ENCODE assay signal across 28 cellular contexts in the genomic region with DNA sequence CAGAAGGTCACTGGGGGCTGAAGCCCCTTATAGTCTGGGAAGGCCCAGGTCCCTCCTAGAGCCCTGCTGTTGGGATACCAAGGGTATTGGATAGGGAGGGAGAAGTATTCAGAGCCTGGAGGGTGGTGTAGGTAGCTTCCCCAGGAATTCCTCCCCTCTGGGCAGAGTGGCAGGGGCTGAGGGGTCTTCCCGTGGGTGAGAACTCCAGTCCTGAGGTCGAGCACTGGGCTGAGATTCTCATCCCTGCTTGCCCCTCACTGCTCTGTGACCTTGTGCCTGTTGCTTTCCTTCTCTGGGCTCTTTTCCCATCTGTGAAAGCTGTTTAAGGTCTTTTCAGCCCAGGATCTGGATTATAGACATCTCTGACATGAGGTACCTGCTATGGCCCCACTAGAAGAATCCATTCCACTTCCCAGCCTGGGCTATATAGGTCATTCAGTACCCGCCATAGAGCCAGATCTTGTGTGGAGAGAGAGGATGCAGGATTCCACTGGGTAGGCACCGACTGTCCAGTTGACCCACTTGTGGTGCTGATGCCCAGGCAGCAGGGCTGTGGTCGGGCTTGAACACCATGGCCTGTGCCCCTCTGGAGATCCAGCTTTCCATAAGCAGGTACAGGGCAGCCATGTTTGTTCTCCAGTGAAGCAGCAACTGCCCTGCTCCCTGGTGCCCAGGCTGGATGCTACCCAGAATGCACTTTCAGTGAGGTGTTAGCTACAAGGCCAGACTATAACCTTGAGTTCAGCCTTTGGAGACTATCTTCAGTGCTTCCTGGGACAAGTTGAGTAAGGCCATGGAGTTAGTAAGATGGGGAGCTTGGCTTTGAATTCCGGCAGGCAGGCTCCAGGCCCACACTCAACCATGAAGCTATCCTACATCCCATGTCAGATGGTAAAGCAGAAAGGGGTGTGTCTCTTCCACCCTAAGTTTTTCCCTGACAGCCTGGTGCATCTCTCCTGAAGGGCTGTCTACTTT.
A peak's percentile ranks its signal among the peaks of the same experiment; 100 is the strongest.
DNase-seq lines count a peak whose midpoint lies in the region; ATAC-seq and TF ChIP-seq lines count a peak whose summit lies in the region.
"Had no signal": no experiment of that assay in that cellular context is flagged by ENCODE, and none has a peak within 500 bp of the region (broad histone marks: within the 10 kb centered on the region; RNA-seq: fewer than 3 reads in every experiment).

No MANE protein-coding gene starts in this region.

- no peak for TF ChIP-seq CTCF in activated CD8-positive, alpha-beta T cell treated with anti-CD3 and anti-CD28 coated beads for 36 hours (IDR thresholded peaks at IDR 0.05)
- TF ChIP-seq CTCF in lung (IDR thresholded peaks at IDR 0.05; ENCODE audit: control extremely low read depth, extremely low read depth) (no peak), stomach (IDR thresholded peaks at IDR 0.05) (no peak)

- peaks cover 5% of the 10 kb centered on the region for H3K9me3 Mint-ChIP-seq in activated CD8-positive, alpha-beta T cell treated with anti-CD3 and anti-CD28 coated beads, Interleukin-2, amount 10 ng/mL, durations not matched to agents 7 days and 5 days (ENCODE audit: insufficient read depth)
- H3K9me3 Mint-ChIP-seq in activated CD8-positive, alpha-beta T cell treated with anti-CD3 and anti-CD28 coated beads for 36 hours: peaks cover 5% of the 10 kb centered on the region
- H3K9me3 Mint-ChIP-seq: activated T-helper 17 cell treated with anti-CD3 and anti-CD28 coated beads, Interleukin-2, amount 50 U/mL, for 72 hours had no signal

- H3K36me3 ChIP-seq in lung (ENCODE audit: control insufficient read depth in 2 of 2, insufficient read depth in 2 of 2, low read length in 2 of 2) (peaks cover 0 to 18% of the 10 kb centered on the region in 2 donors), stomach (peaks cover 13 to 75% (median 67%) of the 10 kb centered on the region in 4 donors)

- no peaks in the 10 kb centered on the region for H3K27me3 ChIP-seq in lung (ENCODE audit: control insufficient read depth, insufficient read depth)
- H3K27me3 ChIP-seq in stomach: no peaks in the 10 kb centered on the region
- H3K27me3 ChIP-seq: pancreas, right lobe of liver, transverse colon had no signal

- POLR2A ChIA-PET in activated CD8-positive, alpha-beta T cell treated with anti-CD3 and anti-CD28 coated beads, Interleukin-2, amount 10 ng/mL, durations not matched to agents 7 days and 5 days (lab: Charles Lee): no interaction called here
- POLR2A ChIA-PET in activated CD8-positive, alpha-beta T cell treated with anti-CD3 and anti-CD28 coated beads for 36 hours (lab: Charles Lee): no interaction called here

- CTCF ChIA-PET in activated CD8-positive, alpha-beta T cell treated with anti-CD3 and anti-CD28 coated beads, Interleukin-2, amount 10 ng/mL, durations not matched to agents 7 days and 5 days (lab: Charles Lee): no interaction called here
- CTCF ChIA-PET in activated CD8-positive, alpha-beta T cell treated with anti-CD3 and anti-CD28 coated beads for 36 hours (lab: Charles Lee): interaction anchor here (1.4 kb wide), 1 partner anchor 57 kb away, joined by 4 read pairs; no protein-coding TSS in a partner anchor

- intact Hi-C loops in activated CD8-positive, alpha-beta T cell treated with anti-CD3 and anti-CD28 coated beads for 36 hours (cut with micrococcal nuclease): no loop called here
- intact Hi-C loops in stomach (cut with DNase I; ENCODE audit: low total_unique reads): no loop called here

- H3K9me3 ChIP-seq in lung (ENCODE audit: control insufficient read depth in 2 of 2, insufficient read depth in 1 of 2, low read length in 1 of 2) (peaks cover 2 to 3% of the 10 kb centered on the region in 2 donors), stomach (peaks cover 0 to 10% (median 8%) of the 10 kb centered on the region in 4 donors)
- H3K9me3 ChIP-seq: right lobe of liver had no signal

- H3K4me1 ChIP-seq in lung (ENCODE audit: control insufficient read depth in 2 of 2, insufficient read depth in 2 of 2, low read length in 2 of 2) (no peaks in the 10 kb centered on the region), stomach (no peaks in the 10 kb centered on the region)
- H3K4me1 ChIP-seq: A549, pancreas had no signal

- DNase-seq in activated CD8-positive, alpha-beta T cell treated with anti-CD3 and anti-CD28 coated beads, Interleukin-2, amount 10 ng/mL, durations not matched to agents 7 days and 5 days: peak; percentile 2
- no peak for DNase-seq in activated CD8-positive, alpha-beta T cell treated with anti-CD3 and anti-CD28 coated beads for 36 hours
- DNase-seq in activated CD8-positive, alpha-beta memory T cell treated with anti-CD3 and anti-CD28 coated beads, Interleukin-2, amount 50 U/mL, for 48 hours: peak; percentile 30
- DNase-seq in lung (ENCODE audit: low spot score) (peak; percentile 26), stomach (peak; percentile 1), hepatic stellate cell (ENCODE audit: low spot score) (no peak), HPDE6-E6E7 (ENCODE audit: extremely low spot score) (no peak), NOMO-1 treated with dmso at 0.1 percent for 144 hours (lab: John Stamatoyannopoulos, UW; ENCODE audit: unreplicated experiment) (no peak)
- DNase-seq: cerebellar nuclear complex; DMS79; effector CD4-positive, alpha-beta T cell; erythroblast; foreskin fibroblast; KBM-7; midbrain; MM.1S; NCI-H1436; NCI-H446 treated with DMSO at 0.1 percent for 48 hours; OCI-M1; transverse colon had no signal

- no peaks in the 10 kb centered on the region for H3K36me3 Mint-ChIP-seq in activated CD8-positive, alpha-beta T cell treated with anti-CD3 and anti-CD28 coated beads, Interleukin-2, amount 10 ng/mL, durations not matched to agents 7 days and 5 days (ENCODE audit: low read depth)
- H3K36me3 Mint-ChIP-seq in activated CD8-positive, alpha-beta T cell treated with anti-CD3 and anti-CD28 coated beads for 36 hours (ENCODE audit: low read depth): no peaks in the 10 kb centered on the region

- TF ChIP-seq POLR2A in stomach (IDR thresholded peaks at IDR 0.05): no peak

- no peak overlapping the region for H3K27ac Mint-ChIP-seq in activated CD8-positive, alpha-beta T cell treated with anti-CD3 and anti-CD28 coated beads, Interleukin-2, amount 10 ng/mL, durations not matched to agents 7 days and 5 days
- no peak overlapping the region for H3K27ac Mint-ChIP-seq in activated CD8-positive, alpha-beta T cell treated with anti-CD3 and anti-CD28 coated beads for 36 hours
- H3K27ac Mint-ChIP-seq: activated T-helper 17 cell treated with anti-CD3 and anti-CD28 coated beads, Interleukin-2, amount 50 U/mL, for 72 hours; CD8-positive, alpha-beta T cell; nephron had no signal

- no peak overlapping the region for H3K27ac ChIP-seq in lung (ENCODE audit: low read depth in 1 of 2, low read length in 1 of 2)
- H3K27ac ChIP-seq in stomach: no peak overlapping the region
- H3K27ac ChIP-seq: A549, pancreas, right lobe of liver, transverse colon, VCaP had no signal

- 86 to 96% methylated on average over 6 of the region's 6 CpGs for WGBS in lung, 2 donors
- WGBS in stomach, 5 donors: 77 to 91% (median 86%) methylated on average over 6 of the region's 6 CpGs

- H3K4me3 Mint-ChIP-seq in activated CD8-positive, alpha-beta T cell treated with anti-CD3 and anti-CD28 coated beads, Interleukin-2, amount 10 ng/mL, durations not matched to agents 7 days and 5 days: no peak overlapping the region
- H3K4me3 Mint-ChIP-seq in activated CD8-positive, alpha-beta T cell treated with anti-CD3 and anti-CD28 coated beads for 36 hours: no peak overlapping the region
- H3K4me3 Mint-ChIP-seq: activated T-helper 17 cell treated with anti-CD3 and anti-CD28 coated beads, Interleukin-2, amount 50 U/mL, for 72 hours; CD8-positive, alpha-beta T cell; nephron had no signal

- H3K4me3 ChIP-seq in lung (no peak overlapping the region), stomach (no peak overlapping the region)
- H3K4me3 ChIP-seq: A549, pancreas, right lobe of liver, transverse colon had no signal

- ATAC-seq in activated CD8-positive, alpha-beta T cell treated with anti-CD3 and anti-CD28 coated beads, Interleukin-2, amount 10 ng/mL, durations not matched to agents 7 days and 5 days: no peak
- ATAC-seq in activated CD8-positive, alpha-beta T cell treated with anti-CD3 and anti-CD28 coated beads for 36 hours: no peak
- ATAC-seq in lung (ENCODE audit: insufficient read depth, low FRiP score): no peak
- ATAC-seq: A549; activated T-helper 17 cell treated with anti-CD3 and anti-CD28 coated beads, Interleukin-2, amount 50 U/mL, for 72 hours; CD8-positive, alpha-beta T cell; pancreas; SK-N-SH treated with all-trans-retinoic acid at 6 μM for 48 hours had no signal

- no peaks in the 10 kb centered on the region for H3K27me3 Mint-ChIP-seq in activated CD8-positive, alpha-beta T cell treated with anti-CD3 and anti-CD28 coated beads, Interleukin-2, amount 10 ng/mL, durations not matched to agents 7 days and 5 days (ENCODE audit: low read depth)
- H3K27me3 Mint-ChIP-seq in activated CD8-positive, alpha-beta T cell treated with anti-CD3 and anti-CD28 coated beads for 36 hours: no peaks in the 10 kb centered on the region
- H3K27me3 Mint-ChIP-seq: activated T-helper 17 cell treated with anti-CD3 and anti-CD28 coated beads, Interleukin-2, amount 50 U/mL, for 72 hours had no signal

- no peak for TF ChIP-seq EP300 in stomach (IDR thresholded peaks at IDR 0.05)

- H3K4me1 Mint-ChIP-seq in activated CD8-positive, alpha-beta T cell treated with anti-CD3 and anti-CD28 coated beads, Interleukin-2, amount 10 ng/mL, durations not matched to agents 7 days and 5 days (ENCODE audit: low read depth): no peaks in the 10 kb centered on the region
- no peaks in the 10 kb centered on the region for H3K4me1 Mint-ChIP-seq in activated CD8-positive, alpha-beta T cell treated with anti-CD3 and anti-CD28 coated beads for 36 hours (ENCODE audit: low read depth)
- H3K4me1 Mint-ChIP-seq: activated T-helper 17 cell treated with anti-CD3 and anti-CD28 coated beads, Interleukin-2, amount 50 U/mL, for 72 hours; nephron had no signal

Comparison
In these comparisons a context has a peak if more than half of its experiments do, and no peak if none do; other contexts are left out.
1. DNase-seq: peak in activated CD8-positive, alpha-beta T cell treated with anti-CD3 and anti-CD28 coated beads, Interleukin-2, amount 10 ng/mL, durations not matched to agents 7 days and 5 days (single experiment), activated CD8-positive, alpha-beta memory T cell treated with anti-CD3 and anti-CD28 coated beads, Interleukin-2, amount 50 U/mL, for 48 hours (single experiment), lung (single experiment) and stomach (single experiment); none in activated CD8-positive, alpha-beta T cell treated with anti-CD3 and anti-CD28 coated beads for 36 hours (single experiment), hepatic stellate cell (single experiment), HPDE6-E6E7 (single experiment) and NOMO-1 treated with dmso at 0.1 percent for 144 hours (single experiment).